In the genomic region with DNA sequence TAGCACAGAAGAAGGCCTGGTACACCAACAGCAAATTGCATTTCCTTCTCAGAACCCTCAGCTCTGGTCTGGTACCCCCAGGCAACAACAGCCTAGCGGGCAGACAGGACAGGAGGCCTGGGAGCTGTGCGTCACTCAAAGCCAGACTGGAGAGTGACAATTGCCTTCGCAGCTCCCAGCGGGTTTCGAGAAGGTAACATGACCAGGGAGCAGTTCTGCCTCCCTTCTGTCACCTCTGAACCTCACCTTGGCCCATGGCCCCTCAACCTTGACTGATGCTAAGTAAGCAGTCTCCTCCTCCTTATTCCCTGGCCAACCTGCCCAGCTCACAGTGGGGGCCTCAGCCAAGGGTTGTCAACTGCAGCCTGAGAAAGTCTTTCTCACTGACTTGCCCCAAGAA, we compare ENCODE assay signal across 18 cellular contexts. TPM values are rescaled to one million over a fixed set of nuclear protein-coding genes. Genes with fewer than 3 reads are reported as not detected.
DNase-seq lines count a peak whose midpoint lies in the region; ATAC-seq and TF ChIP-seq lines count a peak whose summit lies in the region.
"Had no signal": no experiment of that assay in that cellular context is flagged by ENCODE, and none has a peak within 500 bp of the region (broad histone marks: within the 10 kb centered on the region; RNA-seq: fewer than 3 reads in every experiment).

No MANE protein-coding gene starts in this region.

- peaks cover 8 to 12% of the 10 kb centered on the region in 2 donors for H3K27me3 Mint-ChIP-seq in natural killer cell treated with Interleukin-12 subunit alpha and Interleukin-12 subunit beta and Interleukin-15 and Interleukin-18, amount 100 ng/mL, for 72 hours
- H3K27me3 Mint-ChIP-seq in natural killer cell (ENCODE audit: low read depth in 2 of 2), result peaks cover 0 to 3% of the 10 kb centered on the region in 2 donors
- peaks cover 19% of the 10 kb centered on the region for H3K27me3 Mint-ChIP-seq in activated naive CD8-positive, alpha-beta T cell treated with anti-CD3 and anti-CD28 coated beads, Interleukin-2, amount 50 U/mL, for 24 hours

- H3K36me3 Mint-ChIP-seq in natural killer cell treated with Interleukin-12 subunit alpha and Interleukin-12 subunit beta and Interleukin-15 and Interleukin-18, amount 100 ng/mL, for 72 hours, result no peaks in the 10 kb centered on the region
- H3K36me3 Mint-ChIP-seq in natural killer cell, result no peaks in the 10 kb centered on the region
- H3K36me3 Mint-ChIP-seq in activated naive CD8-positive, alpha-beta T cell treated with anti-CD3 and anti-CD28 coated beads, Interleukin-2, amount 50 U/mL, for 24 hours (ENCODE audit: low read depth), result no peaks in the 10 kb centered on the region
- H3K36me3 Mint-ChIP-seq: CD14-positive monocyte; CD8-positive, alpha-beta T cell; IgD-negative memory B cell had no signal

- no peaks in the 10 kb centered on the region for H3K9me2 ChIP-seq in GM23248 (ENCODE audit: insufficient read depth)

- H3K4me3 Mint-ChIP-seq in natural killer cell treated with Interleukin-12 subunit alpha and Interleukin-12 subunit beta and Interleukin-15 and Interleukin-18, amount 100 ng/mL, for 72 hours, result no peak overlapping the region
- H3K4me3 Mint-ChIP-seq in natural killer cell, result no peak overlapping the region
- H3K4me3 Mint-ChIP-seq in activated naive CD8-positive, alpha-beta T cell treated with anti-CD3 and anti-CD28 coated beads, Interleukin-2, amount 50 U/mL, for 24 hours, result no peak overlapping the region
- H3K4me3 Mint-ChIP-seq: B cell; CD14-positive monocyte; CD8-positive, alpha-beta T cell; HFFc6; IgD-negative memory B cell had no signal

- in situ Hi-C loops in GM23248 (cut with MboI), result no loop called here

- H3K27me3 ChIP-seq in GM23248 (replicated peaks; ENCODE audit: insufficient read depth), result no peaks in the 10 kb centered on the region

- H3K4me1 Mint-ChIP-seq in natural killer cell treated with Interleukin-12 subunit alpha and Interleukin-12 subunit beta and Interleukin-15 and Interleukin-18, amount 100 ng/mL, for 72 hours (ENCODE audit: low read depth in 2 of 2), result no peaks in the 10 kb centered on the region
- no peaks in the 10 kb centered on the region for H3K4me1 Mint-ChIP-seq in natural killer cell
- no peaks in the 10 kb centered on the region for H3K4me1 Mint-ChIP-seq in activated naive CD8-positive, alpha-beta T cell treated with anti-CD3 and anti-CD28 coated beads, Interleukin-2, amount 50 U/mL, for 24 hours
- H3K4me1 Mint-ChIP-seq: B cell, CD14-positive monocyte, IgD-negative memory B cell had no signal

- H3K27ac Mint-ChIP-seq in natural killer cell treated with Interleukin-12 subunit alpha and Interleukin-12 subunit beta and Interleukin-15 and Interleukin-18, amount 100 ng/mL, for 72 hours, result no peak overlapping the region
- H3K27ac Mint-ChIP-seq in natural killer cell, result no peak overlapping the region
- no peak overlapping the region for H3K27ac Mint-ChIP-seq in activated naive CD8-positive, alpha-beta T cell treated with anti-CD3 and anti-CD28 coated beads, Interleukin-2, amount 50 U/mL, for 24 hours
- H3K27ac Mint-ChIP-seq: B cell; CD14-positive monocyte; CD8-positive, alpha-beta T cell; HFFc6; IgD-negative memory B cell had no signal

- intact Hi-C loops in natural killer cell (cut with micrococcal nuclease), result no loop called here
- intact Hi-C loops in sciatic nerve (cut with DNase I), result no loop called here

- no peaks in the 10 kb centered on the region for H3K9me3 ChIP-seq in GM23248 (ENCODE audit: low read depth)

- H3K36me3 ChIP-seq in GM23248 (ENCODE audit: low read depth), result no peaks in the 10 kb centered on the region

- no peak overlapping the region for H3K4me3 ChIP-seq in GM23248

- no peak overlapping the region for H3K9ac ChIP-seq in GM23248

- TF ChIP-seq CTCF in natural killer cell (IDR thresholded peaks at IDR 0.05), result no peak

- peaks cover 8% of the 10 kb centered on the region; the same call in 1 of the 2 replicates for H3F3A ChIP-seq in GM23248 (ENCODE audit: insufficient read depth)

- no peaks in the 10 kb centered on the region for H3K79me2 ChIP-seq in GM23248 (ENCODE audit: insufficient read depth)

- no peaks in the 10 kb centered on the region for H4K20me1 ChIP-seq in GM23248 (ENCODE audit: insufficient read depth)

- no peak for ATAC-seq in natural killer cell treated with Interleukin-12 subunit alpha and Interleukin-12 subunit beta and Interleukin-15 and Interleukin-18, amount 100 ng/mL, for 72 hours
- no peak for ATAC-seq in natural killer cell
- ATAC-seq in sciatic nerve, result no peak
- ATAC-seq in activated naive CD8-positive, alpha-beta T cell treated with anti-CD3 and anti-CD28 coated beads, Interleukin-2, amount 50 U/mL, for 24 hours, result no peak
- ATAC-seq: CD8-positive, alpha-beta T cell had no signal

- 95 to 100% methylated on average over 5 of the region's 5 CpGs for WGBS in GM23248 (ENCODE audit: low coverage in 1 of 2, low lambda C conversion rate in 2 of 2, missing lambda C conversion rate in 2 of 2), 2 experiments

- H3K27ac ChIP-seq in GM23248, result no peak overlapping the region

- H2AFZ ChIP-seq in GM23248, result no peak overlapping the region

- DNase-seq in natural killer cell treated with Interleukin-12 subunit alpha and Interleukin-12 subunit beta and Interleukin-15 and Interleukin-18, amount 100 ng/mL, for 72 hours (ENCODE audit: low spot score), result peak; percentile 44
- DNase-seq in natural killer cell (no peak), left kidney (ENCODE audit: low read depth, low spot score) (peak; percentile 82), sciatic nerve (ENCODE audit: low spot score) (peak; percentile 39), NCI-H2029 (lab: John Stamatoyannopoulos, UW) (no peak), GM23248 (no peak)
- DNase-seq in activated naive CD8-positive, alpha-beta T cell treated with anti-CD3 and anti-CD28 coated beads, Interleukin-2, amount 50 U/mL, for 24 hours, result no peak
- DNase-seq: CD8-positive, alpha-beta T cell; COR-L47; DMS153; DMS79 treated with DMSO at 0.1 percent for 48 hours; EL; GDM1; HCEC 1CT; HFFc6 had no signal

- H3K4me2 ChIP-seq in GM23248 (ENCODE audit: unreplicated experiment), result no peak overlapping the region

- no peaks in the 10 kb centered on the region for H3K9me3 Mint-ChIP-seq in natural killer cell treated with Interleukin-12 subunit alpha and Interleukin-12 subunit beta and Interleukin-15 and Interleukin-18, amount 100 ng/mL, for 72 hours
- H3K9me3 Mint-ChIP-seq in natural killer cell, result no peaks in the 10 kb centered on the region
- no peaks in the 10 kb centered on the region for H3K9me3 Mint-ChIP-seq in activated naive CD8-positive, alpha-beta T cell treated with anti-CD3 and anti-CD28 coated beads, Interleukin-2, amount 50 U/mL, for 24 hours
- H3K9me3 Mint-ChIP-seq: CD8-positive, alpha-beta T cell; HFFc6; IgD-negative memory B cell had no signal

- peaks cover 34% of the 10 kb centered on the region for H3K4me1 ChIP-seq in GM23248 (ENCODE audit: insufficient read depth)

RNA-seq across cellular contexts. Expression of gene HSPA12A, which starts 30.9 kb away (rescaled TPM):
- under 1 TPM in 1 of 2 donors, not detected in 1; 0.08 TPM for total RNA-seq in natural killer cell treated with Interleukin-12 subunit alpha and Interleukin-12 subunit beta and Interleukin-15 and Interleukin-18, amount 100 ng/mL, for 72 hours
- total RNA-seq in natural killer cell (under 1 TPM in 1 of 3 donors, not detected in 2; 0.43 TPM), sciatic nerve (139 TPM)
- 4.8 and 4.9 TPM in 2 replicates for total RNA-seq in GM23248 (2014; rRNA removed; shearing (Covaris generic))
- 5.4 and 5.6 TPM in 2 replicates for polyA plus RNA-seq in GM23248 (2016; fragmentation: Nextera tagmentation; extraction: Ambion mirVana)
- polyA plus RNA-seq: CD14-positive monocyte had no signal

Comparison
In these comparisons a context has a peak if more than half of its experiments do, and no peak if none do; other contexts are left out.
1. DNase-seq: peak in natural killer cell treated with Interleukin-12 subunit alpha and Interleukin-12 subunit beta and Interleukin-15 and Interleukin-18, amount 100 ng/mL, for 72 hours (single experiment), left kidney (single experiment) and sciatic nerve (single experiment); none in natural killer cell (single experiment), activated naive CD8-positive, alpha-beta T cell treated with anti-CD3 and anti-CD28 coated beads, Interleukin-2, amount 50 U/mL, for 24 hours (single experiment), NCI-H2029 (single experiment) and GM23248 (single experiment).
2. RNA of gene HSPA12A, which starts 30.9 kb away (total RNA-seq): 139 TPM in sciatic nerve (single experiment); 4.8 to 4.9 TPM in GM23248, 0.08 TPM in natural killer cell treated with Interleukin-12 subunit alpha and Interleukin-12 subunit beta and Interleukin-15 and Interleukin-18, amount 100 ng/mL, for 72 hours and 0.43 TPM in natural killer cell; every median in the first group is over 10 times any median in the second.